Comparison of ENCODE assay signal across 9 cellular contexts in the genomic region with DNA sequence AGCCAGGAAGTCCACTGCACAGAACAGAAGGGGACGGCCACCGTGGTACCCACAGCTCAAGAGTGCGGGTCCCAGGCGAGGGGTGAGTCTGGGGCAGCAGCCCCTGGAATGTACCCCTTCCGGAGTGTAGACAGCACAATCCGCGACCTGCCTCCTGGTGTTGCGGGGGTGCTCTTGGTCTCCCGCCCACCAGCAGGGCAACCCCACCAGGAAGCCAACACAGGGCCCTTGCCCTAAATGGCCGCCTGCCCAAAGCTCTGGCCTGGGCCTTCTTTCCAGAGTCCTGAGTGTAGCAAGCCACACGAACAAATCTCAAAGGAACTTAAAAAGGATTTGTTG. TPM values are rescaled to one million over a fixed set of nuclear protein-coding genes. Genes with fewer than 3 reads are reported as not detected.
A peak's percentile ranks its signal among the peaks of the same experiment; 100 is the strongest.
DNase-seq lines count a peak whose midpoint lies in the region; ATAC-seq and TF ChIP-seq lines count a peak whose summit lies in the region.
"Had no signal": no experiment of that assay in that cellular context is flagged by ENCODE, and none has a peak within 500 bp of the region (broad histone marks: within the 10 kb centered on the region; RNA-seq: fewer than 3 reads in every experiment).

No MANE protein-coding gene starts in this region.

- peaks cover 8% of the 10 kb centered on the region for H3K36me3 Mint-ChIP-seq in activated naive CD8-positive, alpha-beta T cell treated with anti-CD3 and anti-CD28 coated beads, Interleukin-2, amount 50 U/mL, for 24 hours (ENCODE audit: low read depth)
- H3K36me3 Mint-ChIP-seq in memory B cell: no peaks in the 10 kb centered on the region

- H3K9me3 ChIP-seq in upper lobe of left lung: no peaks in the 10 kb centered on the region
- H3K9me3 ChIP-seq: BE2C had no signal

- H3K4me1 Mint-ChIP-seq in activated naive CD8-positive, alpha-beta T cell treated with anti-CD3 and anti-CD28 coated beads, Interleukin-2, amount 50 U/mL, for 24 hours: peaks cover 18% of the 10 kb centered on the region
- H3K4me1 Mint-ChIP-seq in memory B cell: peaks cover 10% of the 10 kb centered on the region

- H3K4me3 Mint-ChIP-seq in activated naive CD8-positive, alpha-beta T cell treated with anti-CD3 and anti-CD28 coated beads, Interleukin-2, amount 50 U/mL, for 24 hours: peak overlapping the region; percentile 61
- H3K4me3 Mint-ChIP-seq in memory B cell: peak overlapping the region; percentile 70

- H3K4me1 ChIP-seq in upper lobe of left lung: peaks cover 14 to 27% (median 20%) of the 10 kb centered on the region in 4 donors

- no peak for TF ChIP-seq EP300 in upper lobe of left lung (IDR thresholded peaks at IDR 0.05)

- H3K27me3 ChIP-seq in upper lobe of left lung: no peaks in the 10 kb centered on the region
- H3K27me3 ChIP-seq: BE2C had no signal

- H3K27ac Mint-ChIP-seq in activated naive CD8-positive, alpha-beta T cell treated with anti-CD3 and anti-CD28 coated beads, Interleukin-2, amount 50 U/mL, for 24 hours: peak overlapping the region; percentile 49
- H3K27ac Mint-ChIP-seq in memory B cell: no peak overlapping the region

- peak overlapping the region in 1 of 4 donors; percentile 85 for H3K4me3 ChIP-seq in upper lobe of left lung

- peak overlapping the region in 2 of 4 donors; percentile 9 to 90 for H3K27ac ChIP-seq in upper lobe of left lung

- no peak for TF ChIP-seq POLR2A in upper lobe of left lung (IDR thresholded peaks at IDR 0.05)

- H3K9me3 Mint-ChIP-seq in activated naive CD8-positive, alpha-beta T cell treated with anti-CD3 and anti-CD28 coated beads, Interleukin-2, amount 50 U/mL, for 24 hours: no peaks in the 10 kb centered on the region
- no peaks in the 10 kb centered on the region for H3K9me3 Mint-ChIP-seq in memory B cell

- DNase-seq in activated naive CD4-positive, alpha-beta T cell treated with anti-CD3 and anti-CD28 coated beads, Interleukin-2, amount 50 U/mL, for 16 hours: peak; percentile 14
- DNase-seq in activated naive CD4-positive, alpha-beta T cell treated with Interleukin-2 at 50 U/mL for 16 hours: no peak
- peak; percentile 10 for DNase-seq in activated naive CD8-positive, alpha-beta T cell treated with anti-CD3 and anti-CD28 coated beads, Interleukin-2, amount 50 U/mL, for 24 hours
- DNase-seq in memory B cell (ENCODE audit: low spot score in 2 of 2) (no peak), upper lobe of left lung (peak; percentile 20 to 60), GM20000 (ENCODE audit: low spot score) (no peak), NCI-H774 (lab: John Stamatoyannopoulos, UW) (no peak), NCI-H748 (lab: John Stamatoyannopoulos, UW; ENCODE audit: unreplicated experiment) (no peak)
- DNase-seq: BE2C had no signal

- no peaks in the 10 kb centered on the region for H3K27me3 Mint-ChIP-seq in activated naive CD8-positive, alpha-beta T cell treated with anti-CD3 and anti-CD28 coated beads, Interleukin-2, amount 50 U/mL, for 24 hours
- no peaks in the 10 kb centered on the region for H3K27me3 Mint-ChIP-seq in memory B cell

- ATAC-seq in activated naive CD8-positive, alpha-beta T cell treated with anti-CD3 and anti-CD28 coated beads, Interleukin-2, amount 50 U/mL, for 24 hours: no peak
- ATAC-seq in memory B cell (ENCODE audit: low read depth) (no peak), upper lobe of left lung (ENCODE audit: low FRiP score in 2 of 2) (no peak)

- WGBS in upper lobe of left lung, 2 donors: 68 to 90% methylated on average over 10 to 11 of the region's 11 CpGs

- no peaks in the 10 kb centered on the region for H3K36me3 ChIP-seq in upper lobe of left lung

- TF ChIP-seq CTCF in upper lobe of left lung (IDR thresholded peaks at IDR 0.05): no peak
- no peak for TF ChIP-seq CTCF in GM20000 (IDR thresholded peaks at IDR 0.05; ENCODE audit: extremely low read depth, missing control alignments)

RNA-seq across cellular contexts. Expression of gene SLC19A1, which starts 1.1 kb away (rescaled TPM):
- 10 to 100 TPM; 36.4 to 75.6 (median 49.9) TPM for total RNA-seq in upper lobe of left lung

Comparison
In these comparisons a context has a peak if more than half of its experiments do, and no peak if none do; other contexts are left out.
1. DNase-seq: peak in activated naive CD4-positive, alpha-beta T cell treated with anti-CD3 and anti-CD28 coated beads, Interleukin-2, amount 50 U/mL, for 16 hours (single experiment), activated naive CD8-positive, alpha-beta T cell treated with anti-CD3 and anti-CD28 coated beads, Interleukin-2, amount 50 U/mL, for 24 hours (single experiment) and upper lobe of left lung (2 of 2); none in activated naive CD4-positive, alpha-beta T cell treated with Interleukin-2 at 50 U/mL for 16 hours (single experiment), memory B cell (0 of 2), GM20000 (single experiment), NCI-H774 (single experiment) and NCI-H748 (single experiment).